Comparison of ENCODE assay signal across 7 cellular contexts in genomic region chr14:61695695-61696527, GRCh38. TPM values are rescaled to one million over a fixed set of nuclear protein-coding genes. Genes with fewer than 3 reads are reported as not detected.
A peak's percentile ranks its signal among the peaks of the same experiment; 100 is the strongest.
DNase-seq lines count a peak whose midpoint lies in the region; ATAC-seq and TF ChIP-seq lines count a peak whose summit lies in the region.

No MANE protein-coding gene starts in this region.

- H3K9me3 ChIP-seq in left lung: no peaks in the 10 kb centered on the region

- intact Hi-C loops in activated CD4-positive, alpha-beta T cell treated with anti-CD3 and anti-CD28 coated beads for 36 hours (cut with DNase I, micrococcal nuclease): loop anchor here (1.0 to 10.0 kb wide), 17 partner anchors 17 to 1949 kb away; partner anchors contain the start of genes PPM1A (in 1 of the 2), PRKCH (in 1 of the 2), SNAPC1 (in 1 of the 2) and WDR89 (in 1 of the 2)
- intact Hi-C loops in left lung (cut with DNase I): loop anchor here in 1 of 2 donors (10.0 kb wide), 2 partner anchors 131 to 221 kb away; no protein-coding TSS in a partner anchor

- H3K36me3 Mint-ChIP-seq in activated CD4-positive, alpha-beta T cell treated with anti-CD3 and anti-CD28 coated beads for 36 hours (ENCODE audit: low read depth): peaks cover 48% of the 10 kb centered on the region

- H3K9me3 Mint-ChIP-seq in activated CD4-positive, alpha-beta T cell treated with anti-CD3 and anti-CD28 coated beads for 36 hours (ENCODE audit: low read depth): no peaks in the 10 kb centered on the region

- POLR2A ChIA-PET in activated CD4-positive, alpha-beta T cell treated with anti-CD3 and anti-CD28 coated beads for 36 hours (lab: Charles Lee): interaction anchor here (0.5 to 1.4 kb wide), 10 partner anchors 10 to 358 kb away, joined by 3 to 7 read pairs (median 4); partner anchors contain the start of gene SNAPC1

- peak overlapping the region; percentile 98 for H3K27ac Mint-ChIP-seq in activated CD4-positive, alpha-beta T cell treated with anti-CD3 and anti-CD28 coated beads for 36 hours

- H3K4me3 ChIP-seq in left lung: peak overlapping the region; percentile 85 to 86

- H3K27ac ChIP-seq in cingulate gyrus (ENCODE audit: low read depth, low read length): peak overlapping the region; percentile 82
- peak overlapping the region; percentile 99 to 100 for H3K27ac ChIP-seq in left lung

- DNase-seq in GM13977 (ENCODE audit: low spot score) (peak; percentile 38), NCI-H446 (lab: John Stamatoyannopoulos, UW) (peak; percentile 11 to 54), left lung (peak; percentile 74 to 88)
- peak; percentile 78 for DNase-seq in activated CD4-positive, alpha-beta T cell treated with anti-CD3 and anti-CD28 coated beads for 36 hours
- peak; percentile 56 for DNase-seq in stimulated activated CD4-positive, alpha-beta T cell treated with anti-CD3 and anti-CD28 coated beads, Interleukin-4, amount 100 ng/mL, for 1 hour

- TF ChIP-seq CTCF in GM13977 (IDR thresholded peaks at IDR 0.05; ENCODE audit: extremely low read depth, insufficient read depth, missing control alignments) (no peak), left lung (IDR thresholded peaks at IDR 0.05) (no peak)

- H3K36me3 ChIP-seq in left lung: no peaks in the 10 kb centered on the region

- no peaks in the 10 kb centered on the region for H3K27me3 Mint-ChIP-seq in activated CD4-positive, alpha-beta T cell treated with anti-CD3 and anti-CD28 coated beads for 36 hours

- H3K4me3 Mint-ChIP-seq in activated CD4-positive, alpha-beta T cell treated with anti-CD3 and anti-CD28 coated beads for 36 hours: peak overlapping the region; percentile 99

- H3K4me1 ChIP-seq in left lung: peaks cover 0 to 30% of the 10 kb centered on the region in 2 donors

- no peaks in the 10 kb centered on the region for H3K27me3 ChIP-seq in left lung

- in situ Hi-C loops in GM13977 (cut with MboI; ENCODE audit: low pct_unique_long_range_greater_than_20kb, low sequenced_read_pairs, unreplicated experiment): no loop called here

- peaks cover 50% of the 10 kb centered on the region for H3K4me1 Mint-ChIP-seq in activated CD4-positive, alpha-beta T cell treated with anti-CD3 and anti-CD28 coated beads for 36 hours

- peak; percentile 4 for ATAC-seq in HG02970 (IDR thresholded peaks at IDR 0.05; ENCODE audit: low FRiP score, unreplicated experiment)
- peak; percentile 7 for ATAC-seq in activated CD4-positive, alpha-beta T cell treated with anti-CD3 and anti-CD28 coated beads for 36 hours
- peak; percentile 51 for ATAC-seq in left lung

- CTCF ChIA-PET in activated CD4-positive, alpha-beta T cell treated with anti-CD3 and anti-CD28 coated beads for 36 hours (lab: Charles Lee): interaction anchor here (0.6 to 0.8 kb wide), 6 partner anchors 21 to 220 kb away, joined by 3 read pairs; no protein-coding TSS in a partner anchor

RNA-seq across cellular contexts. Expression of gene HIF1A, which starts 0.6 kb away (rescaled TPM):
- 100 to 1,000 TPM; 196 to 329 TPM for total RNA-seq in activated CD4-positive, alpha-beta T cell treated with anti-CD3 and anti-CD28 coated beads for 36 hours
- 100 to 1,000 TPM; 145 to 272 TPM for total RNA-seq in left lung

Comparison
In these comparisons a context has a peak if more than half of its experiments do, and no peak if none do; other contexts are left out.
1. Peak in every context shown above with its lines: DNase-seq, ATAC-seq, H3K4me3 ChIP-seq and H3K27ac ChIP-seq.